1 cellular context compared by ENCODE assay signal in the genomic region with DNA sequence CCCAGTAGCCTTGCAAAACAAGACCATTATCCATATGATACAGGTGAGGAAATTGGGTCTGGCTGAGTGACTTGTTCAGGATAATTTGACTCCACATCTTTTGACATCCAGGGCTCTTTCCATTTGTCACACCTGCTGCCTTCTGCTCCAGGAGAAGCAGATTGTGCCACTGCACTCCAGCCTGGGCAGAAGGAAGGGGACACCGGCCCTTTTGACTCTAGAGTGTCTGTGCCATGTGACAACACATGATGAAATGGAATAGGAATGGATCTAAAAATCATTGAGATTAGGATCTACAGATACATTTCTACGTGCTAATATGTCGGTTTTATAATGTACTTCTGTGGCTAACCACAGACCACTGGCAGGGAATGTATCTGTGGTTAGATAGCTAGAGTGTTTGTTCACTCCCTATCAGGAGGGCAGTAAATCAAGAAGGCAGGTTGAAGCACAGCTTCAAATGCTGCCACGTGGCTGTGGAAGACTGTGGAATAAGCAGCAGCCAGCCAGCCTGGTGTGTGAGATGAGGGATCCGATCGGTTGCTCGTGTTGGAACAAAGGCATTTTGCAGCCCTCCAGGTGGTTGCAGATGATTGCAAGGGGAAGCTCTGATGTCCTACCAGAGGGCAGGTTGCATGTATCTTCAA.
TF ChIP-seq lines count a peak whose summit lies in the region.

No MANE protein-coding gene starts in this region.

TF ChIP-seq in WTC11, 78 proteins besides CTCF, POLR2A, EP300 and RAD21 (continued from another document):
- TF ChIP-seq HMGA2 (CRISPR knock-in tag; IDR thresholded peaks at IDR 0.05) (no peak), ZNF219 (CRISPR knock-in tag; IDR thresholded peaks at IDR 0.05; ENCODE audit: borderline replicate concordance) (no peak)
- TF ChIP-seq, protein P1, sequence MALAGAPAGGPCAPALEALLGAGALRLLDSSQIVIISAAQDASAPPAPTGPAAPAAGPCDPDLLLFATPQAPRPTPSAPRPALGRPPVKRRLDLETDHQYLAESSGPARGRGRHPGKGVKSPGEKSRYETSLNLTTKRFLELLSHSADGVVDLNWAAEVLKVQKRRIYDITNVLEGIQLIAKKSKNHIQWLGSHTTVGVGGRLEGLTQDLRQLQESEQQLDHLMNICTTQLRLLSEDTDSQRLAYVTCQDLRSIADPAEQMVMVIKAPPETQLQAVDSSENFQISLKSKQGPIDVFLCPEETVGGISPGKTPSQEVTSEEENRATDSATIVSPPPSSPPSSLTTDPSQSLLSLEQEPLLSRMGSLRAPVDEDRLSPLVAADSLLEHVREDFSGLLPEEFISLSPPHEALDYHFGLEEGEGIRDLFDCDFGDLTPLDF (CRISPR knock-in tag; IDR thresholded peaks at IDR 0.05) = no peak
- TF ChIP-seq, protein P2, sequence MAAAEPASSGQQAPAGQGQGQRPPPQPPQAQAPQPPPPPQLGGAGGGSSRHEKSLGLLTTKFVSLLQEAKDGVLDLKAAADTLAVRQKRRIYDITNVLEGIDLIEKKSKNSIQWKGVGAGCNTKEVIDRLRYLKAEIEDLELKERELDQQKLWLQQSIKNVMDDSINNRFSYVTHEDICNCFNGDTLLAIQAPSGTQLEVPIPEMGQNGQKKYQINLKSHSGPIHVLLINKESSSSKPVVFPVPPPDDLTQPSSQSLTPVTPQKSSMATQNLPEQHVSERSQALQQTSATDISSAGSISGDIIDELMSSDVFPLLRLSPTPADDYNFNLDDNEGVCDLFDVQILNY (CRISPR knock-in tag; IDR thresholded peaks at IDR 0.05) = no peak
